17 cellular contexts compared by ENCODE assay signal in the genomic region with DNA sequence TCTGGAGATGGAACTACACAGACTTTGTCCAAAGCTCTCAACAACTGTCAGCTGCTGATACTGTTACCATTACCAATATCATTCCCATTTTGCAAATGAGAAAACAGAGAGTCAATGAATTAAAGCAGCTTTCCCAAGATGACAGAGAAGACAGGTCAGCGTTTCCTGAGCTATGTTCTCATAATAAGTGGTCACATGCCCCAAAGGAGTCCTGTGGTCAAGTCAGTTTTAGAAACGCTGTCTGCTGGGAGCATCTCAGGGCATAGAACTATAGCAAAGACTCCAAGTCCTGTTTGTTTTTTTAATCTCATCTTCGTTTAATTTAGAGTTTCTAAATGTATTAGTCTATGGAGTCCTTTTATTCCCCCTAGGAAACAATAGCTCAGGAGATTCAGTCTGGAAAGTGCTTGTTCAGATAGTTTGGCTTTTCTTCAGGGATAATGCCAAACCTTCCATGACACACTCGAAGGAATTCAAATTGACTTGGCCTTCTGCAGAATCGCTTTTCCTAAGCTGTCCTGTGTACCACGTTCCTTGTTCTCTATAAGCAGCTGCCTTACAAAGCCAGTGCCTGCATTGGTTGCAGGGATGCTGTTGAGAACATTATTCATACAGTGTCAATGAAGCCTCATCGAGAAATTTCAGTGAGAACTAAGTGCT.
A peak's percentile ranks its signal among the peaks of the same experiment; 100 is the strongest.
DNase-seq lines count a peak whose midpoint lies in the region; ATAC-seq and TF ChIP-seq lines count a peak whose summit lies in the region.
"Had no signal": no experiment of that assay in that cellular context is flagged by ENCODE, and none has a peak within 500 bp of the region (broad histone marks: within the 10 kb centered on the region; RNA-seq: fewer than 3 reads in every experiment).

No MANE protein-coding gene starts in this region.

- no peak for ATAC-seq in GM21737 (IDR thresholded peaks at IDR 0.05; ENCODE audit: unreplicated experiment)

- H3K27ac ChIP-seq in BLaER1 treated with 17β-estradiol and CSF1 and Interleukin-3, amounts not matched to agents 10 nM and 100 nM: no peak overlapping the region
- H3K27ac ChIP-seq in tibial artery: peak overlapping the region; percentile 44 to 54
- H3K27ac ChIP-seq: HL-60 had no signal

- no peaks in the 10 kb centered on the region for H4K20me1 ChIP-seq in BLaER1 treated with 17β-estradiol and CSF1 and Interleukin-3, amounts not matched to agents 10 nM and 100 nM

- TF ChIP-seq CTCF in tibial artery (IDR thresholded peaks at IDR 0.05): no peak

- H3K36me3 ChIP-seq in BLaER1 treated with 17β-estradiol and CSF1 and Interleukin-3, amounts not matched to agents 10 nM and 100 nM: no peaks in the 10 kb centered on the region
- H3K36me3 ChIP-seq in tibial artery: no peaks in the 10 kb centered on the region

- no peaks in the 10 kb centered on the region for H3K9me3 ChIP-seq in BLaER1 treated with 17β-estradiol and CSF1 and Interleukin-3, amounts not matched to agents 10 nM and 100 nM (replicated peaks in 1 of 11)
- no peaks in the 10 kb centered on the region for H3K9me3 ChIP-seq in tibial artery

- DNase-seq in amniotic epithelial cell (ENCODE audit: low read depth): peak; percentile 44
- DNase-seq in iris pigment epithelial cell (ENCODE audit: low read depth): peak; percentile 42
- DNase-seq in tibial artery: peak in 1 of 2 donors; percentile 28
- DNase-seq in foreskin melanocyte: no peak
- DNase-seq in NCI-H128 (lab: John Stamatoyannopoulos, UW; ENCODE audit: unreplicated experiment): no peak
- DNase-seq: CD4-positive, alpha-beta T cell; DMS79; GOT3; NCI-H1436; NCI-H2029 treated with DMSO at 0.1 percent for 48 hours; NCI-H2171 treated with DMSO at 0.1 percent for 48 hours; NCI-H446 treated with DMSO at 0.1 percent for 48 hours; NK-92 treated with Interleukin-12 subunit alpha and Interleukin-12 subunit beta, amount 100 ng/mL, for 24 hours; SHP77 had no signal

- intact Hi-C loops in tibial artery (cut with DNase I; ENCODE audit: low total_unique reads): loop anchor here (5.0 kb wide), 1 partner anchor 75 kb away; no protein-coding TSS in a partner anchor

- H3K9ac ChIP-seq in BLaER1 treated with 17β-estradiol and CSF1 and Interleukin-3, amounts not matched to agents 10 nM and 100 nM: no peak overlapping the region

- H3K4me3 ChIP-seq in BLaER1 treated with 17β-estradiol and CSF1 and Interleukin-3, amounts not matched to agents 10 nM and 100 nM: no peak overlapping the region
- no peak overlapping the region for H3K4me3 ChIP-seq in tibial artery

- no peaks in the 10 kb centered on the region for H3K27me3 ChIP-seq in BLaER1 treated with 17β-estradiol and CSF1 and Interleukin-3, amounts not matched to agents 10 nM and 100 nM
- H3K27me3 ChIP-seq in tibial artery: no peaks in the 10 kb centered on the region

- H3K4me2 ChIP-seq in BLaER1 treated with 17β-estradiol and CSF1 and Interleukin-3, amounts not matched to agents 10 nM and 100 nM: peak overlapping the region in 9 of 11 experiments; percentile 3 to 57 (median 30); a peak in 11 of 22 replicates

- peaks cover 0 to 10% (median 7%) of the 10 kb centered on the region in 10 experiments; a peak in 15 of 20 replicates for H3K4me1 ChIP-seq in BLaER1 treated with 17β-estradiol and CSF1 and Interleukin-3, amounts not matched to agents 10 nM and 100 nM
- peaks cover 0 to 8% (median 6%) of the 10 kb centered on the region in 4 donors for H3K4me1 ChIP-seq in tibial artery

Comparison
In these comparisons a context has a peak if more than half of its experiments do, and no peak if none do; other contexts are left out.
1. H3K27ac ChIP-seq: peak in tibial artery (2 of 2); none in BLaER1 treated with 17β-estradiol and CSF1 and Interleukin-3, amounts not matched to agents 10 nM and 100 nM (0 of 11).
2. DNase-seq: peak in amniotic epithelial cell (single experiment) and iris pigment epithelial cell (single experiment); none in foreskin melanocyte (single experiment) and NCI-H128 (single experiment).